Comparison of ENCODE assay signal across 1 cellular context in genomic region chr12:132422057-132423043, GRCh38.
A peak's percentile ranks its signal among the peaks of the same experiment; 100 is the strongest.
TF ChIP-seq lines count a peak whose summit lies in the region.

No MANE protein-coding gene starts in this region.

TF ChIP-seq in K562, 482 proteins besides CTCF, POLR2A, EP300 and RAD21 (continued from another document and continues in another):
- TF ChIP-seq KAT2B (IDR thresholded peaks at IDR 0.05; ENCODE audit: low read depth, low read length), result no peak
- TF ChIP-seq ZNF316 (IDR thresholded peaks at IDR 0.05), result peak; percentile 8; the same call in 1 of the 2 replicates
- TF ChIP-seq NFIC (IDR thresholded peaks at IDR 0.05), result no peak
- TF ChIP-seq THRAP3 (IDR thresholded peaks at IDR 0.05; ENCODE audit: borderline replicate concordance), result no peak
- no peak for TF ChIP-seq MGA (IDR thresholded peaks at IDR 0.05)
- TF ChIP-seq BCOR (IDR thresholded peaks at IDR 0.05), result 0 out of 2 replicates have a peak, but pooled peaks have one; percentile 20
- TF ChIP-seq FOSL1 (tag; conservative IDR thresholded peaks at IDR 0.05), result peak; percentile 85
- no peak for TF ChIP-seq ZNF175 (CRISPR knock-in tag; IDR thresholded peaks at IDR 0.05; ENCODE audit: low read depth)
- no peak for TF ChIP-seq MTF1 (CRISPR knock-in tag; IDR thresholded peaks at IDR 0.05; ENCODE audit: borderline replicate concordance)
- no peak for TF ChIP-seq SNIP1 (IDR thresholded peaks at IDR 0.05; ENCODE audit: low read depth)
- 0 out of 2 replicates have a peak, but pooled peaks have one; percentile 24 for TF ChIP-seq ZBTB26 (CRISPR knock-in tag; IDR thresholded peaks at IDR 0.05)
- no peak for TF ChIP-seq RERE (CRISPR knock-in tag; IDR thresholded peaks at IDR 0.05; ENCODE audit: borderline replicate concordance)
- peak; percentile 64 for TF ChIP-seq MTA1 (IDR thresholded peaks at IDR 0.05; ENCODE audit: borderline replicate concordance)
- no peak for TF ChIP-seq GTF2F1 (IDR thresholded peaks at IDR 0.05; ENCODE audit: low read depth, low read length)
- no peak for TF ChIP-seq MAFK (IDR thresholded peaks at IDR 0.05; ENCODE audit: low read length)
- TF ChIP-seq SMC3 (conservative IDR thresholded peaks at IDR 0.05; ENCODE audit: insufficient read depth, low read depth, low read length), result no peak
- TF ChIP-seq MITF (IDR thresholded peaks at IDR 0.05), result no peak
- no peak for TF ChIP-seq CREB3 (tag; conservative IDR thresholded peaks at IDR 0.05; ENCODE audit: low read depth)
- no peak for TF ChIP-seq MCM3 (IDR thresholded peaks at IDR 0.05)
- TF ChIP-seq CEBPZ (IDR thresholded peaks at IDR 0.05; ENCODE audit: borderline replicate concordance, low read depth, low read length), result no peak
- TF ChIP-seq SRF (CRISPR knock-in tag; IDR thresholded peaks at IDR 0.05), result no peak
- TF ChIP-seq RFX5 (IDR thresholded peaks at IDR 0.05; ENCODE audit: low read depth, low read length), result no peak
- TF ChIP-seq ZNF644 (tag; IDR thresholded peaks at IDR 0.05; ENCODE audit: low read depth), result no peak
